11 cellular contexts compared by ENCODE assay signal in the genomic region with DNA sequence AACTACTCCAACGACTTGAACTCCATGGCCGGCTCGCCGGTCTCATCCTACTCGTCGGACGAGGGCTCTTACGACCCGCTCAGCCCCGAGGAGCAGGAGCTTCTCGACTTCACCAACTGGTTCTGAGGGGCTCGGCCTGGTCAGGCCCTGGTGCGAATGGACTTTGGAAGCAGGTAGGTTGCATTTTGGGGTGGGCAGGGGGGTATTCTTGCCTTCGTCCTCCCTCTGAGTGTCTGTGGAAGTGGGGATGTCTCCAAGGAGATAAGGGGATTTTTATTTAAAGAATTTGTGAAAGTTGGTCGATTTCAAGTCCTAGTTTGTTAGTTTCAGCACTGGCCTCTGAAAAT. TPM values are rescaled to one million over a fixed set of nuclear protein-coding genes. Genes with fewer than 3 reads are reported as not detected.
DNase-seq lines count a peak whose midpoint lies in the region; ATAC-seq and TF ChIP-seq lines count a peak whose summit lies in the region.
"Had no signal": no experiment of that assay in that cellular context is flagged by ENCODE, and none has a peak within 500 bp of the region (broad histone marks: within the 10 kb centered on the region; RNA-seq: fewer than 3 reads in every experiment).

No MANE protein-coding gene starts in this region.

- peaks cover 5% of the 10 kb centered on the region for H3K9me3 ChIP-seq in iPS-18a (ENCODE audit: control insufficient read depth, low read depth, low read length)
- H3K9me3 ChIP-seq: HAP-1 had no signal

- peaks cover 42% of the 10 kb centered on the region for H3K4me1 Mint-ChIP-seq in activated T-cell treated with anti-CD3 and anti-CD28 coated beads, Interleukin-2, amount 50 U/mL, for 24 hours (ENCODE audit: low read depth)
- H3K4me1 Mint-ChIP-seq in activated B cell treated with CpG ODN at 0.5 μM for 24 hours = peaks cover 28% of the 10 kb centered on the region
- peaks cover 47% of the 10 kb centered on the region for H3K4me1 Mint-ChIP-seq in stimulated activated naive CD8-positive, alpha-beta T cell treated with anti-CD3 and anti-CD28 coated beads, Interleukin-15, amount 100 ng/mL, for 72 hours

- CTCF ChIA-PET in activated B cell treated with CpG ODN at 0.5 μM for 24 hours (lab: Charles Lee) = interaction anchor here (1.0 kb wide), 1 partner anchor 589 kb away, joined by 3 read pairs; no protein-coding TSS in a partner anchor

- no peak overlapping the region for H3K27ac ChIP-seq in iPS-18a (ENCODE audit: low read length)

- H3K27me3 ChIP-seq in iPS-18a (ENCODE audit: control insufficient read depth, insufficient read depth, low read length) = peaks cover 100% of the 10 kb centered on the region

- H3K36me3 Mint-ChIP-seq in activated T-cell treated with anti-CD3 and anti-CD28 coated beads, Interleukin-2, amount 50 U/mL, for 24 hours (ENCODE audit: low read depth) = no peaks in the 10 kb centered on the region
- H3K36me3 Mint-ChIP-seq in activated B cell treated with CpG ODN at 0.5 μM for 24 hours (ENCODE audit: low read depth) = no peaks in the 10 kb centered on the region

- no peak overlapping the region for H3K9ac ChIP-seq in iPS-18a (ENCODE audit: low read length)

- H3K4me1 ChIP-seq in iPS-18a (ENCODE audit: control insufficient read depth, low read depth, low read length) = peaks cover 27% of the 10 kb centered on the region
- H3K4me1 ChIP-seq: HAP-1 had no signal

- H3K36me3 ChIP-seq in iPS-18a (ENCODE audit: control insufficient read depth, low read depth, low read length) = no peaks in the 10 kb centered on the region
- H3K36me3 ChIP-seq: HAP-1 had no signal

- intact Hi-C loops in activated B cell treated with CpG ODN at 0.5 μM for 24 hours (cut with micrococcal nuclease) = loop anchor here (1.0 to 10.0 kb wide), 3 partner anchors 9 to 483 kb away; no protein-coding TSS in a partner anchor

- H3K27me3 Mint-ChIP-seq in activated T-cell treated with anti-CD3 and anti-CD28 coated beads, Interleukin-2, amount 50 U/mL, for 24 hours = peaks cover 92% of the 10 kb centered on the region
- H3K27me3 Mint-ChIP-seq in activated B cell treated with CpG ODN at 0.5 μM for 24 hours = peaks cover 80% of the 10 kb centered on the region
- H3K27me3 Mint-ChIP-seq in stimulated activated naive CD8-positive, alpha-beta T cell treated with anti-CD3 and anti-CD28 coated beads, Interleukin-15, amount 100 ng/mL, for 72 hours = peaks cover 99% of the 10 kb centered on the region

- TF ChIP-seq CTCF in activated B cell treated with CpG ODN at 0.5 μM for 24 hours (IDR thresholded peaks at IDR 0.05) = no peak

- peak overlapping the region; percentile 11 for H3K4me3 Mint-ChIP-seq in activated T-cell treated with anti-CD3 and anti-CD28 coated beads, Interleukin-2, amount 50 U/mL, for 24 hours
- H3K4me3 Mint-ChIP-seq in activated B cell treated with CpG ODN at 0.5 μM for 24 hours = peak overlapping the region; percentile 50
- peak overlapping the region; percentile 65 to 74 for H3K4me3 Mint-ChIP-seq in stimulated activated naive CD8-positive, alpha-beta T cell treated with anti-CD3 and anti-CD28 coated beads, Interleukin-15, amount 100 ng/mL, for 72 hours

- H3K4me3 ChIP-seq in iPS-18a (ENCODE audit: low read length) = peak overlapping the region; percentile 64
- H3K4me3 ChIP-seq: HAP-1 had no signal

- no peak for DNase-seq in activated T-cell treated with anti-CD3 and anti-CD28 coated beads, Interleukin-2, amount 50 U/mL, for 24 hours
- no peak for DNase-seq in activated T-cell treated with anti-CD3 and anti-CD28 coated beads, Interleukin-2, amount 50 U/mL, for 48 hours
- DNase-seq in activated B cell treated with CpG ODN at 0.5 μM for 24 hours (no peak), NCI-H1092 treated with DMSO at 0.1 percent for 48 hours (lab: John Stamatoyannopoulos, UW) (no peak)
- DNase-seq in stimulated activated naive CD8-positive, alpha-beta T cell treated with anti-CD3 and anti-CD28 coated beads, Interleukin-15, amount 100 ng/mL, for 72 hours = no peak
- no peak for DNase-seq in stimulated activated CD4-positive, alpha-beta T cell treated with anti-CD3 and anti-CD28 coated beads, Interleukin-12 subunit alpha, Interleukin-12 subunit beta, amount 100 ng/mL, for 4 hours
- DNase-seq in activated CD8-positive, alpha-beta memory T cell treated with anti-CD3 and anti-CD28 coated beads for 24 hours = no peak
- DNase-seq: effector memory CD4-positive, alpha-beta T cell; stimulated activated CD4-positive, alpha-beta T cell treated with anti-CD3 and anti-CD28 coated beads, Interleukin-4, amount 100 ng/mL, for 1 hour had no signal

- POLR2A ChIA-PET in activated B cell treated with CpG ODN at 0.5 μM for 24 hours (lab: Charles Lee) = no interaction called here

- no peak for ATAC-seq in activated B cell treated with CpG ODN at 0.5 μM for 24 hours (ENCODE audit: low read depth)
- no peak for ATAC-seq in stimulated activated naive CD8-positive, alpha-beta T cell treated with anti-CD3 and anti-CD28 coated beads, Interleukin-15, amount 100 ng/mL, for 72 hours

- no peaks in the 10 kb centered on the region for H3K9me3 Mint-ChIP-seq in activated T-cell treated with anti-CD3 and anti-CD28 coated beads, Interleukin-2, amount 50 U/mL, for 24 hours
- peaks cover 4% of the 10 kb centered on the region for H3K9me3 Mint-ChIP-seq in activated B cell treated with CpG ODN at 0.5 μM for 24 hours
- H3K9me3 Mint-ChIP-seq in stimulated activated naive CD8-positive, alpha-beta T cell treated with anti-CD3 and anti-CD28 coated beads, Interleukin-15, amount 100 ng/mL, for 72 hours = peaks cover 3 to 6% of the 10 kb centered on the region in 2 donors

- no peak overlapping the region for H3K27ac Mint-ChIP-seq in activated T-cell treated with anti-CD3 and anti-CD28 coated beads, Interleukin-2, amount 50 U/mL, for 24 hours
- H3K27ac Mint-ChIP-seq in activated B cell treated with CpG ODN at 0.5 μM for 24 hours = no peak overlapping the region
- no peak overlapping the region for H3K27ac Mint-ChIP-seq in stimulated activated naive CD8-positive, alpha-beta T cell treated with anti-CD3 and anti-CD28 coated beads, Interleukin-15, amount 100 ng/mL, for 72 hours

RNA-seq across cellular contexts. Expression of a gene that starts 1.3 kb away (rescaled TPM):
- 0.07 TPM in 1 of 2 replicates, not detected in the other for total RNA-seq in activated B cell treated with CpG ODN at 0.5 μM for 24 hours

RNA-seq across cellular contexts. Expression of a gene that starts 41.8 kb away (rescaled TPM):
- not detected in 2 replicates for total RNA-seq in activated B cell treated with CpG ODN at 0.5 μM for 24 hours

Comparison
In these comparisons a context has a peak if more than half of its experiments do, and no peak if none do; other contexts are left out.
1. H3K4me3 Mint-ChIP-seq: peak in every context shown above with its lines; median percentile 70 in stimulated activated naive CD8-positive, alpha-beta T cell treated with anti-CD3 and anti-CD28 coated beads, Interleukin-15, amount 100 ng/mL, for 72 hours; 50 in activated B cell treated with CpG ODN at 0.5 μM for 24 hours; 11 in activated T-cell treated with anti-CD3 and anti-CD28 coated beads, Interleukin-2, amount 50 U/mL, for 24 hours.